11 cellular contexts compared by ENCODE assay signal in the genomic region with DNA sequence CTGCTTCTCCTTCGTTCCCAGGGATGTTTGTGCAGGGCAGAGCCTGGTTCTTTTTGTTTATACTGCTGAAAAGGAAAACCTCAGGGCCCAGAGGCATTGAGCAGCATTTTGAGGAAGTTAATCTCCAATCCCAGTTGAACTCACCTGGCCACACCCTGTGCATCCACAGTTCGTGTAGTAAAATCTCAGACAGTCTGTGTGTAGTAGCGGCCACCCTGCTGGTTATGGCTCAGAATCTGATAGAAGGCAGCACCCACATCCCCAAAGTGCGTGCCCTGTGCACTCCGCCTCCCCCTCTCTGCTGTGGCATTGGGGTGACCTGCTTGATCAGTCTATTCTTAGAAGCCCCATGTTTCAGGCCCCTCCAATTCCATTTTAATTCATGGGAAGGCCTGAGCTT. TPM values are rescaled to one million over a fixed set of nuclear protein-coding genes. Genes with fewer than 3 reads are reported as not detected.
DNase-seq lines count a peak whose midpoint lies in the region; ATAC-seq and TF ChIP-seq lines count a peak whose summit lies in the region.
"Had no signal": no experiment of that assay in that cellular context is flagged by ENCODE, and none has a peak within 500 bp of the region (broad histone marks: within the 10 kb centered on the region; RNA-seq: fewer than 3 reads in every experiment).

No MANE protein-coding gene starts in this region.

- H3K27ac Mint-ChIP-seq in stimulated activated naive CD8-positive, alpha-beta T cell treated with anti-CD3 and anti-CD28 coated beads, Interleukin-15, Interleukin-2, amounts not matched to agents 100 ng/mL and 50 ng/mL, for 24 hours: no peak overlapping the region
- peak overlapping the region; percentile 73 for H3K27ac Mint-ChIP-seq in activated CD4-positive, alpha-beta memory T cell treated with anti-CD3 and anti-CD28 coated beads, Interleukin-2, amount 10 ng/mL, durations not matched to agents 7 days and 5 days
- H3K27ac Mint-ChIP-seq in type B pancreatic cell: peak overlapping the region; percentile 51

- H3K36me3 Mint-ChIP-seq in stimulated activated naive CD8-positive, alpha-beta T cell treated with anti-CD3 and anti-CD28 coated beads, Interleukin-15, Interleukin-2, amounts not matched to agents 100 ng/mL and 50 ng/mL, for 24 hours (ENCODE audit: low read depth): peaks cover 12% of the 10 kb centered on the region
- H3K36me3 Mint-ChIP-seq in activated CD4-positive, alpha-beta memory T cell treated with anti-CD3 and anti-CD28 coated beads, Interleukin-2, amount 10 ng/mL, durations not matched to agents 7 days and 5 days (ENCODE audit: low read depth): peaks cover 84% of the 10 kb centered on the region
- H3K36me3 Mint-ChIP-seq in type B pancreatic cell: peaks cover 73% of the 10 kb centered on the region

- DNase-seq in stimulated activated naive CD8-positive, alpha-beta T cell treated with anti-CD3 and anti-CD28 coated beads, Interleukin-15, Interleukin-2, amounts not matched to agents 100 U/mL and 50 U/mL, for 24 hours: no peak
- DNase-seq in activated CD4-positive, alpha-beta memory T cell treated with anti-CD3 and anti-CD28 coated beads, Interleukin-2, amount 10 ng/mL, durations not matched to agents 7 days and 5 days: no peak
- no peak for DNase-seq in left colon
- no peak for DNase-seq in type B pancreatic cell (ENCODE audit: extremely low spot score, unreplicated experiment)
- no peak for DNase-seq in NCI-H146 (lab: John Stamatoyannopoulos, UW)
- no peak for DNase-seq in SW 1271 (lab: John Stamatoyannopoulos, UW)
- DNase-seq: anterior cingulate cortex, kidney glomerular epithelial cell had no signal

- CTCF ChIA-PET in activated CD4-positive, alpha-beta memory T cell treated with anti-CD3 and anti-CD28 coated beads, Interleukin-2, amount 10 ng/mL, durations not matched to agents 7 days and 5 days (lab: Charles Lee): interaction anchor here (0.6 to 5.3 kb wide), 4 partner anchors 11 to 279 kb away, joined by 5 to 46 read pairs (median 21); partner anchors contain the start of gene TRIB2

- no peak for TF ChIP-seq CTCF in type B pancreatic cell (conservative IDR thresholded peaks at IDR 0.05)

- peak overlapping the region; percentile 65 for H3K4me3 Mint-ChIP-seq in stimulated activated naive CD8-positive, alpha-beta T cell treated with anti-CD3 and anti-CD28 coated beads, Interleukin-15, Interleukin-2, amounts not matched to agents 100 ng/mL and 50 ng/mL, for 24 hours
- H3K4me3 Mint-ChIP-seq in activated CD4-positive, alpha-beta memory T cell treated with anti-CD3 and anti-CD28 coated beads, Interleukin-2, amount 10 ng/mL, durations not matched to agents 7 days and 5 days: peak overlapping the region; percentile 28
- no peak overlapping the region for H3K4me3 Mint-ChIP-seq in type B pancreatic cell

- POLR2A ChIA-PET in activated CD4-positive, alpha-beta memory T cell treated with anti-CD3 and anti-CD28 coated beads, Interleukin-2, amount 10 ng/mL, durations not matched to agents 7 days and 5 days (lab: Charles Lee): interaction anchor here (1.1 to 4.5 kb wide), 5 partner anchors 7 to 238 kb away, joined by 3 to 42 read pairs (median 7); partner anchors contain the start of gene TRIB2

- H3K27me3 Mint-ChIP-seq in stimulated activated naive CD8-positive, alpha-beta T cell treated with anti-CD3 and anti-CD28 coated beads, Interleukin-15, Interleukin-2, amounts not matched to agents 100 ng/mL and 50 ng/mL, for 24 hours: no peaks in the 10 kb centered on the region
- no peaks in the 10 kb centered on the region for H3K27me3 Mint-ChIP-seq in activated CD4-positive, alpha-beta memory T cell treated with anti-CD3 and anti-CD28 coated beads, Interleukin-2, amount 10 ng/mL, durations not matched to agents 7 days and 5 days
- H3K27me3 Mint-ChIP-seq in type B pancreatic cell: no peaks in the 10 kb centered on the region

- peaks cover 64% of the 10 kb centered on the region for H3K4me1 Mint-ChIP-seq in stimulated activated naive CD8-positive, alpha-beta T cell treated with anti-CD3 and anti-CD28 coated beads, Interleukin-15, Interleukin-2, amounts not matched to agents 100 ng/mL and 50 ng/mL, for 24 hours (ENCODE audit: low read depth)
- peaks cover 70% of the 10 kb centered on the region for H3K4me1 Mint-ChIP-seq in activated CD4-positive, alpha-beta memory T cell treated with anti-CD3 and anti-CD28 coated beads, Interleukin-2, amount 10 ng/mL, durations not matched to agents 7 days and 5 days
- H3K4me1 Mint-ChIP-seq in type B pancreatic cell (ENCODE audit: unreplicated experiment): peaks cover 50% of the 10 kb centered on the region

- H3K9me3 Mint-ChIP-seq in stimulated activated naive CD8-positive, alpha-beta T cell treated with anti-CD3 and anti-CD28 coated beads, Interleukin-15, Interleukin-2, amounts not matched to agents 100 ng/mL and 50 ng/mL, for 24 hours: no peaks in the 10 kb centered on the region
- H3K9me3 Mint-ChIP-seq in activated CD4-positive, alpha-beta memory T cell treated with anti-CD3 and anti-CD28 coated beads, Interleukin-2, amount 10 ng/mL, durations not matched to agents 7 days and 5 days: no peaks in the 10 kb centered on the region
- H3K9me3 Mint-ChIP-seq in type B pancreatic cell: no peaks in the 10 kb centered on the region

- ATAC-seq in stimulated activated naive CD8-positive, alpha-beta T cell treated with anti-CD3 and anti-CD28 coated beads, Interleukin-15, Interleukin-2, amounts not matched to agents 100 U/mL and 50 U/mL, for 24 hours: no peak
- peak; percentile 46 for ATAC-seq in left colon
- ATAC-seq in GM21515 (IDR thresholded peaks at IDR 0.05; ENCODE audit: unreplicated experiment): no peak
- ATAC-seq: sciatic nerve had no signal

- intact Hi-C loops in left colon (cut with DNase I, micrococcal nuclease): loop anchor here in 1 of 2 donors (10.0 kb wide), 1 partner anchor 277 kb away; no protein-coding TSS in a partner anchor

RNA-seq across cellular contexts. Expression of gene TRIB2, which starts 10.9 kb away (rescaled TPM):
- 10 to 100 TPM; 62.8 to 68.3 TPM for total RNA-seq in activated CD4-positive, alpha-beta memory T cell treated with anti-CD3 and anti-CD28 coated beads, Interleukin-2, amount 10 ng/mL, durations not matched to agents 7 days and 5 days
- total RNA-seq in left colon: 1 to 10 TPM; 3.4 to 7.8 TPM
- 40.1 and 90.9 TPM in 2 replicates for total RNA-seq in type B pancreatic cell (ENCODE audit: low replicate concordance)
